In the genomic region with DNA sequence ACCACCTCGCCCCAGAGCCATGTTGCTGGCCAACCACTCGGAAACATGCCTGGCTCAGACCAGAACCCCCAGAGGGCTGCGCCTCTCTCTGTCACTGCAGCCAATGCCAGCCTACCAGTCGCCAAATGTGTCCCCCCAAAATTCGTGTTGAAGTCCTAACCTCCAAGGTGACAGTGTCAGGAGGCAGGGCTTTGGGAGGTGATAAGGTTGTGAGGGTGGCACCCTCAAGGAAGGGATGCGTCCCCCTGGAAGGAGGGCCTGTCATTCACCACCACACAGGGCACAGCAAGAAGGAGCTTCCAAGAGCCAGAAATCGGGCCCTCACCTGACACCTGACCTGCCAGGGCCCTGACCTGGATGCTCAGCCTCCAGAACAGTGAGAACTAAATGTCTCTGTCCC, we compare ENCODE assay signal across 33 cellular contexts.
"Had no signal": no experiment of that assay in that cellular context is flagged by ENCODE, and none has a peak within 500 bp of the region (broad histone marks: within the 10 kb centered on the region; RNA-seq: fewer than 3 reads in every experiment).

No MANE protein-coding gene starts in this region.

- H3K9me3 ChIP-seq: MG63 had no signal

- H3K4me3 ChIP-seq: MG63 had no signal

- H3K36me3 ChIP-seq: MG63 had no signal

- H3K27ac ChIP-seq: KMS-11 had no signal

- H3K4me2 ChIP-seq: KMS-11 had no signal

- H3K9ac ChIP-seq: KMS-11 had no signal

- DNase-seq: Karpas-422, Kasumi-1, KG1, MG63, MM.1S, MV-4-11, NCI-H1048, NCI-H1092, NCI-H1092 treated with DMSO at 0.1 percent for 48 hours, NCI-H1105, NCI-H1105 treated with DMSO at 0.1 percent for 48 hours, NCI-H1417, NCI-H1417 treated with DMSO at 0.1 percent for 48 hours, NCI-H1436, NCI-H1436 treated with DMSO at 0.1 percent for 48 hours, NCI-H1694, NCI-H1694 treated with DMSO at 0.1 percent for 48 hours, NCI-H187, NCI-H187 treated with DMSO at 0.1 percent for 48 hours, NCI-H1930, NCI-H2029, NCI-H2029 treated with DMSO at 0.1 percent for 48 hours, NCI-H2081, NCI-H2081 treated with DMSO at 0.1 percent for 48 hours, NCI-H2107, NCI-H2171, NCI-H2171 treated with DMSO at 0.1 percent for 48 hours, NCI-H2227 treated with DMSO at 0.1 percent for 48 hours, NCI-H226, NCI-H345, NCI-H446, NCI-H446 treated with DMSO at 0.1 percent for 48 hours had no signal
